ENCODE assay signal across 20 cellular contexts in the genomic region with DNA sequence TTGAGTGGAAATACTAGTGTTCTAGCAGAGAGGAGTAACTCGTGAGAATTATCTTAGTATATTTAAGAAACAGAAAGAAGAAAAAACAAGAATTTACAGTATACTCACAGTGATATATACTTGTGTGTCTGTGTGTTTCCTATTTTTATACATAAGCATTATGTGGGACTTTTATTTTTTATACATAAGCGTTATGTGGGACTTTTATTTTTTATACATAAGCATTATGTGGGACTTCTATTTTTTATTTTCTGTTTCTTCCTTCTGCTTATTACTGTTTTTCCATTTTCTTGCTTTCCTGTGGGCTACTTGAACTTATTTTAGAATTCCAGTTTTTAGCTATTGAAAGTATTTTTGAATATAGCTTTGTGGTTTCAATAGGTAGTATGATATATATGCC. TPM values are rescaled to one million over a fixed set of nuclear protein-coding genes. Genes with fewer than 3 reads are reported as not detected.
DNase-seq lines count a peak whose midpoint lies in the region; ATAC-seq, FAIRE-seq and TF ChIP-seq lines count a peak whose summit lies in the region.
"Had no signal": no experiment of that assay in that cellular context is flagged by ENCODE, and none has a peak within 500 bp of the region (broad histone marks: within the 10 kb centered on the region; RNA-seq: fewer than 3 reads in every experiment).

No MANE protein-coding gene starts in this region.

- TF ChIP-seq CTCF in HEK293 (tag by site-specific recombination; IDR thresholded peaks at IDR 0.05) (no peak), K562 (IDR thresholded peaks at IDR 0.05 in 2 of 3, conservative IDR thresholded peaks at IDR 0.05 in 1 of 3; ENCODE audit: insufficient read depth in 2 of 3, low read depth in 1 of 3, low read length in 3 of 3) (no peak)

- H3K36me3 ChIP-seq in HEK293 (ENCODE audit: control insufficient read depth in 2 of 2, insufficient read depth in 1 of 2, low read length in 2 of 2) = no peaks in the 10 kb centered on the region
- H3K36me3 ChIP-seq in K562 (ENCODE audit: control insufficient read depth, insufficient read depth, low read length) = no peaks in the 10 kb centered on the region

- DNase-seq in K562 (ENCODE audit: extremely low read depth in 1 of 4, low spot score in 3 of 4) = no peak
- DNase-seq: 8988T; AML-193; Caco-2; Calu3; CD4-positive, alpha-beta T cell; CD8-positive, alpha-beta T cell; DMS79 treated with DMSO at 0.1 percent for 48 hours; GF-D8 had no signal

- intact Hi-C loops in K562 (cut with micrococcal nuclease) = no loop called here

- H3K9ac ChIP-seq in K562 (ENCODE audit: insufficient read depth in 1 of 2, low read depth in 2 of 2, low read length in 2 of 2) = no peak overlapping the region
- H3K9ac ChIP-seq: BLaER1 treated with 17β-estradiol and CSF1 and Interleukin-3, amounts not matched to agents 10 nM and 100 nM had no signal

- CTCF ChIA-PET in HEK293 (lab: Yijun Ruan, JAX) = no interaction called here
- CTCF ChIA-PET in K562 (lab: Yijun Ruan, JAX; ENCODE audit: low intra/inter-chr PET ratio) = no interaction called here

- TF ChIP-seq RAD21 in K562 (CRISPR knock-in tag; conservative IDR thresholded peaks at IDR 0.05 in 1 of 2, IDR thresholded peaks at IDR 0.05 in 1 of 2) = no peak

- in situ Hi-C loops in K562 (cut with MboI) = no loop called here

- no peak overlapping the region for H3K4me2 ChIP-seq in K562 (ENCODE audit: insufficient read depth, low read length)
- H3K4me2 ChIP-seq: A549; BLaER1 treated with 17β-estradiol and CSF1 and Interleukin-3, amounts not matched to agents 10 nM and 100 nM had no signal

- WGBS in K562 (ENCODE audit: insufficient coverage, low coverage, missing lambda C conversion rate) = 5% methylated on average over 2 of the region's 2 CpGs

- TF ChIP-seq POLR2A in K562 (conservative IDR thresholded peaks at IDR 0.05) = no peak

- no peaks in the 10 kb centered on the region for H3K79me2 ChIP-seq in K562 (ENCODE audit: control insufficient read depth, insufficient read depth, low read length)

- no peak overlapping the region for H3K27ac ChIP-seq in HEK293 (ENCODE audit: extremely low read depth, low read depth, low read length)
- no peak overlapping the region for H3K27ac ChIP-seq in K562 (ENCODE audit: extremely low read depth, low read depth, low read length)
- H3K27ac ChIP-seq: A549; BLaER1 treated with 17β-estradiol and CSF1 and Interleukin-3, amounts not matched to agents 10 nM and 100 nM; C4-2B had no signal

- H3K27me3 ChIP-seq in K562 (ENCODE audit: control insufficient read depth in 2 of 2, insufficient read depth in 2 of 2, low read length in 2 of 2) = no peaks in the 10 kb centered on the region
- H3K27me3 ChIP-seq: BLaER1 treated with 17β-estradiol and CSF1 and Interleukin-3, amounts not matched to agents 10 nM and 100 nM had no signal

- FAIRE-seq in A204.1 (lab: Jason Lieb, UNC) (peak; percentile 47), K562 (lab: Jason Lieb, UNC) (no peak)
- FAIRE-seq: A549, D721Med, G401.6, GM12891, GM19239 had no signal

- H4K20me1 ChIP-seq in K562 (replicated peaks; ENCODE audit: control insufficient read depth, insufficient read depth, low read length) = no peaks in the 10 kb centered on the region
- H4K20me1 ChIP-seq: BLaER1 treated with 17β-estradiol and CSF1 and Interleukin-3, amounts not matched to agents 10 nM and 100 nM had no signal

- ATAC-seq in K562 (no peak), HG02588 (IDR thresholded peaks at IDR 0.05; ENCODE audit: unreplicated experiment) (no peak), GM21717 (IDR thresholded peaks at IDR 0.05; ENCODE audit: unreplicated experiment) (no peak)
- ATAC-seq: A549; CD8-positive, alpha-beta T cell had no signal

- H3K4me1 ChIP-seq in HEK293 (ENCODE audit: control insufficient read depth, insufficient read depth, low read length) (no peaks in the 10 kb centered on the region), K562 (replicated peaks in 1 of 2; ENCODE audit: control insufficient read depth in 2 of 2, insufficient read depth in 2 of 2, low read length in 2 of 2) (no peaks in the 10 kb centered on the region)
- H3K4me1 ChIP-seq: A549; BLaER1 treated with 17β-estradiol and CSF1 and Interleukin-3, amounts not matched to agents 10 nM and 100 nM; Caco-2 had no signal

- no peaks in the 10 kb centered on the region; the same call in none of the 2 replicates for H3K9me3 ChIP-seq in HEK293 (ENCODE audit: control insufficient read depth, insufficient read depth, low read depth, low read length)
- H3K9me3 ChIP-seq in K562 (replicated peaks; ENCODE audit: control insufficient read depth, insufficient read depth, low read depth, low read length) = peaks cover 3% of the 10 kb centered on the region; the same call in 1 of the 2 replicates

- no peak overlapping the region for H2AFZ ChIP-seq in K562 (ENCODE audit: low read depth, low read length)

- POLR2A ChIA-PET in HEK293 (lab: Yijun Ruan, JAX) = no interaction called here
- POLR2A ChIA-PET in K562 (lab: Yijun Ruan, JAX) = no interaction called here

- no TSS peak for BruUV-seq in K562 (replicated peaks; lab: Mats Ljungman, UMichigan)

- no peak for TF ChIP-seq EP300 in K562 (IDR thresholded peaks at IDR 0.05; ENCODE audit: low read length)

- no peaks in the 10 kb centered on the region for H3K9me1 ChIP-seq in K562 (ENCODE audit: control insufficient read depth, insufficient read depth, low read length)

- H3K4me3 ChIP-seq in HEK293 (ENCODE audit: low read depth, low read length) = no peak overlapping the region
- no peak overlapping the region for H3K4me3 ChIP-seq in K562
- H3K4me3 ChIP-seq: A549; BLaER1 treated with 17β-estradiol and CSF1 and Interleukin-3, amounts not matched to agents 10 nM and 100 nM had no signal

RNA-seq across cellular contexts. Expression of a gene that starts 6.9 kb away (rescaled TPM):
- 21.0 and 27.2 TPM in 2 replicates for total RNA-seq in K562 (2011; cell fraction: chromatin; rRNA removed; ENCODE audit: low replicate concordance)
- total RNA-seq in K562 (2011; cell fraction: nucleolus; rRNA removed) = 13.0 and 14.2 TPM in 2 replicates
- 20.3 and 33.6 TPM in 2 replicates for total RNA-seq in K562 (2011; cell fraction: nucleoplasm; rRNA removed)
- total RNA-seq in K562 (2014; rRNA removed) (10.9 and 12.8 TPM in 2 replicates), K562 (2014; rRNA removed; fragmentation: Illumina TruSeq; extraction: Trizol) (6.8 and 8.4 TPM in 2 replicates), K562 (2015; rRNA removed; fragmentation: Illumina TruSeq; extraction: Trizol) (6.7 and 7.2 TPM in 2 replicates), K562 (2021) (4.0 and 4.9 TPM in 2 replicates)
- polyA plus RNA-seq in K562 (2011; rRNA removed) (6.4 and 7.8 TPM in 2 replicates), K562 (2014; fragmentation: Illumina TruSeq; extraction: Trizol) (5.3 and 6.1 TPM in 2 replicates), K562 (2014; fragmentation: Nextera tagmentation; extraction: Ambion mirVana) (1 to 10 TPM; 1.6 to 3.4 TPM), K562 (2014; rRNA removed) (4.3 and 4.5 TPM in 2 replicates)
- 3.2 and 3.6 TPM in 2 replicates for polyA plus RNA-seq in K562 (2011; cell fraction: cytosol; rRNA removed)
- 6.8 and 8.6 TPM in 2 replicates for polyA plus RNA-seq in K562 (2011; cell fraction: nucleus; rRNA removed)
- polyA plus RNA-seq in K562 (2012) = 5.6 and 8.1 TPM in 2 replicates
- 9.4 and 11.5 TPM in 2 replicates for polyA minus RNA-seq in K562 (2011; rRNA and poly(A)+ RNA removed)
- polyA minus RNA-seq in K562 (2011; cell fraction: cytosol; rRNA and poly(A)+ RNA removed) = 3.5 and 4.3 TPM in 2 replicates
- polyA minus RNA-seq in K562 (2011; cell fraction: nucleus; rRNA and poly(A)+ RNA removed) = 12.7 and 16.4 TPM in 2 replicates

RNA-seq across cellular contexts. Expression of a gene that starts 36.5 kb away (rescaled TPM):
- total RNA-seq in K562 (2011; cell fraction: chromatin; rRNA removed; ENCODE audit: low replicate concordance) = 38.3 and 67.7 TPM in 2 replicates
- total RNA-seq in K562 (2011; cell fraction: nucleolus; rRNA removed) = 19.2 and 22.2 TPM in 2 replicates
- 37.5 and 45.3 TPM in 2 replicates for total RNA-seq in K562 (2011; cell fraction: nucleoplasm; rRNA removed)
- total RNA-seq in K562 (2014; rRNA removed) (7.4 and 9.1 TPM in 2 replicates), K562 (2014; rRNA removed; fragmentation: Illumina TruSeq; extraction: Trizol) (19.2 and 19.7 TPM in 2 replicates), K562 (2015; rRNA removed; fragmentation: Illumina TruSeq; extraction: Trizol) (16.2 and 16.7 TPM in 2 replicates), K562 (2021) (10.3 and 11.1 TPM in 2 replicates)
- polyA plus RNA-seq in K562 (2011; rRNA removed) (21.8 and 24.3 TPM in 2 replicates), K562 (2014; fragmentation: Illumina TruSeq; extraction: Trizol) (11.6 and 12.1 TPM in 2 replicates), K562 (2014; fragmentation: Nextera tagmentation; extraction: Ambion mirVana) (10 to 100 TPM in 1 of 2 experiments, 1 to 10 TPM in 1; 8.8 to 12.1 TPM), K562 (2014; rRNA removed) (12.2 and 12.8 TPM in 2 replicates)
- polyA plus RNA-seq in K562 (2011; cell fraction: cytosol; rRNA removed) = 4.4 and 4.6 TPM in 2 replicates
- 26.9 and 28.8 TPM in 2 replicates for polyA plus RNA-seq in K562 (2011; cell fraction: nucleus; rRNA removed)
- polyA plus RNA-seq in K562 (2012) = 10.9 and 12.7 TPM in 2 replicates
- 29.6 and 36.3 TPM in 2 replicates for polyA minus RNA-seq in K562 (2011; rRNA and poly(A)+ RNA removed)
- polyA minus RNA-seq in K562 (2011; cell fraction: cytosol; rRNA and poly(A)+ RNA removed) = 5.9 and 6.3 TPM in 2 replicates
- 14.3 and 29.9 TPM in 2 replicates for polyA minus RNA-seq in K562 (2011; cell fraction: nucleus; rRNA and poly(A)+ RNA removed)

RNA-seq across cellular contexts. Expression of a gene that starts 56.2 kb away (rescaled TPM):
- total RNA-seq in K562 (2011; cell fraction: chromatin; rRNA removed; ENCODE audit: low replicate concordance) = 2.8 and 10.0 TPM in 2 replicates
- total RNA-seq in K562 (2011; cell fraction: nucleolus; rRNA removed) = 1.7 and 2.5 TPM in 2 replicates
- 5.2 and 11.8 TPM in 2 replicates for total RNA-seq in K562 (2011; cell fraction: nucleoplasm; rRNA removed)
- total RNA-seq in K562 (2014; rRNA removed) (0.94 and 0.95 TPM in 2 replicates), K562 (2014; rRNA removed; fragmentation: Illumina TruSeq; extraction: Trizol) (2.0 and 2.3 TPM in 2 replicates), K562 (2015; rRNA removed; fragmentation: Illumina TruSeq; extraction: Trizol) (1.7 and 1.8 TPM in 2 replicates), K562 (2021) (1.2 and 1.3 TPM in 2 replicates)
- polyA plus RNA-seq in K562 (2011; rRNA removed) (1.5 and 2.0 TPM in 2 replicates), K562 (2014; fragmentation: Illumina TruSeq; extraction: Trizol) (1.1 and 1.3 TPM in 2 replicates), K562 (2014; fragmentation: Nextera tagmentation; extraction: Ambion mirVana) (under 1 TPM; 0.41 to 0.53 TPM), K562 (2014; rRNA removed) (1.3 and 1.5 TPM in 2 replicates)
- polyA plus RNA-seq in K562 (2011; cell fraction: cytosol; rRNA removed) = 0.31 and 0.68 TPM in 2 replicates
- polyA plus RNA-seq in K562 (2011; cell fraction: nucleus; rRNA removed) = 2.3 and 3.1 TPM in 2 replicates
- polyA plus RNA-seq in K562 (2012) = 0.55 and 0.82 TPM in 2 replicates
- polyA minus RNA-seq in K562 (2011; rRNA and poly(A)+ RNA removed) = 2.6 and 2.8 TPM in 2 replicates
- 0.55 and 0.57 TPM in 2 replicates for polyA minus RNA-seq in K562 (2011; cell fraction: cytosol; rRNA and poly(A)+ RNA removed)
- 2.7 and 3.2 TPM in 2 replicates for polyA minus RNA-seq in K562 (2011; cell fraction: nucleus; rRNA and poly(A)+ RNA removed)

RNA-seq across cellular contexts. Expression of a gene that starts 56.6 kb away (rescaled TPM):
- total RNA-seq in K562 (2011; cell fraction: chromatin; rRNA removed; ENCODE audit: low replicate concordance) = 19.8 and 36.9 TPM in 2 replicates
- total RNA-seq in K562 (2011; cell fraction: nucleolus; rRNA removed) = 16.5 and 17.5 TPM in 2 replicates
- 31.3 and 34.2 TPM in 2 replicates for total RNA-seq in K562 (2011; cell fraction: nucleoplasm; rRNA removed)
- total RNA-seq in K562 (2014; rRNA removed) (2.1 and 5.8 TPM in 2 replicates), K562 (2014; rRNA removed; fragmentation: Illumina TruSeq; extraction: Trizol) (5.0 TPM in 2 replicates), K562 (2015; rRNA removed; fragmentation: Illumina TruSeq; extraction: Trizol) (4.4 and 4.6 TPM in 2 replicates), K562 (2021) (4.3 and 5.0 TPM in 2 replicates)
- polyA plus RNA-seq in K562 (2011; rRNA removed) (4.5 and 4.9 TPM in 2 replicates), K562 (2014; fragmentation: Illumina TruSeq; extraction: Trizol) (3.5 and 5.8 TPM in 2 replicates), K562 (2014; fragmentation: Nextera tagmentation; extraction: Ambion mirVana) (1 to 10 TPM; 4.8 to 5.2 TPM), K562 (2014; rRNA removed) (2.1 and 4.1 TPM in 2 replicates)
- 3.0 and 4.9 TPM in 2 replicates for polyA plus RNA-seq in K562 (2011; cell fraction: cytosol; rRNA removed)
- 9.3 and 13.1 TPM in 2 replicates for polyA plus RNA-seq in K562 (2011; cell fraction: nucleus; rRNA removed)
- 3.2 and 4.2 TPM in 2 replicates for polyA plus RNA-seq in K562 (2012)
- 15.5 and 16.6 TPM in 2 replicates for polyA minus RNA-seq in K562 (2011; rRNA and poly(A)+ RNA removed)
- 3.4 and 7.4 TPM in 2 replicates for polyA minus RNA-seq in K562 (2011; cell fraction: cytosol; rRNA and poly(A)+ RNA removed)
- polyA minus RNA-seq in K562 (2011; cell fraction: nucleus; rRNA and poly(A)+ RNA removed) = 17.3 and 21.0 TPM in 2 replicates
